ENCODE assay signal across 21 cellular contexts in the genomic region with DNA sequence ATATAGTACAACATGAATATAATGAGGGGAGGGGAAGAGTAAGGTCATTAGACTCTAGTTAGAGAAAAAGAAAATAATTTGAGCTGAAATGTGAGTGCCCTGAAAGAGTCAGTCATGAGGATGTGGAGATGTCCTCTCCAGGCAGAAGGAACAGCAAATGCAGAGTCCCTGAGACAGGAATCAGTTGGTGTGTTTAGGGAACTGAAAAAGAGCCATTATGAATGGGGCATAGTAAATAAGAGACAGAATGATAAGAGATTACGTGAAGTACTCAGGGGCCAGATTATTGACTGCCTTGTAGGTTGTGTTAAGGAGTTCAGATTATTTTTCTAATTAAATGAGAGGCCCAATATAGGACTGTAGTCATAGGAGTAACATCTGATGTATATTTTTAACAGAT.
A peak's percentile ranks its signal among the peaks of the same experiment; 100 is the strongest.
DNase-seq lines count a peak whose midpoint lies in the region; ATAC-seq and TF ChIP-seq lines count a peak whose summit lies in the region.
"Had no signal": no experiment of that assay in that cellular context is flagged by ENCODE, and none has a peak within 500 bp of the region (broad histone marks: within the 10 kb centered on the region; RNA-seq: fewer than 3 reads in every experiment).

No MANE protein-coding gene starts in this region.

- no peak for TF ChIP-seq POLR2A in esophagus squamous epithelium (IDR thresholded peaks at IDR 0.05)

- no peak overlapping the region for H3K4me3 Mint-ChIP-seq in T-cell
- H3K4me3 Mint-ChIP-seq: CD4-positive, CD25-positive, alpha-beta regulatory T cell; CD8-positive, alpha-beta memory T cell had no signal

- intact Hi-C loops in left ventricle myocardium superior (cut with micrococcal nuclease) (loop anchor here (5.0 kb wide), 1 partner anchor 191 kb away; no protein-coding TSS in a partner anchor), left ventricle myocardium inferior (cut with micrococcal nuclease) (no loop called here), psoas muscle (cut with DNase I) (loop anchor here (2.0 to 10.0 kb wide), 2 partner anchors 192 to 294 kb away; no protein-coding TSS in a partner anchor), esophagus squamous epithelium (cut with DNase I) (no loop called here)

- POLR2A ChIA-PET in T-cell (lab: Charles Lee): no interaction called here

- H3K4me1 Mint-ChIP-seq in T-cell: no peaks in the 10 kb centered on the region
- H3K4me1 Mint-ChIP-seq: CD8-positive, alpha-beta memory T cell had no signal

- no peak overlapping the region for H3K27ac Mint-ChIP-seq in T-cell
- H3K27ac Mint-ChIP-seq: CD4-positive, CD25-positive, alpha-beta regulatory T cell; CD8-positive, alpha-beta memory T cell had no signal

- H3K4me3 ChIP-seq in left ventricle myocardium inferior (no peak overlapping the region), psoas muscle (no peak overlapping the region), esophagus squamous epithelium (no peak overlapping the region)
- H3K4me3 ChIP-seq: HAP-1, K562 had no signal

- H3K27ac ChIP-seq in left ventricle myocardium inferior (replicated peaks): no peak overlapping the region
- H3K27ac ChIP-seq in psoas muscle: no peak overlapping the region
- H3K27ac ChIP-seq in esophagus squamous epithelium: no peak overlapping the region
- H3K27ac ChIP-seq: HL-60 had no signal

- H3K36me3 ChIP-seq in left ventricle myocardium inferior (no peaks in the 10 kb centered on the region), psoas muscle (ENCODE audit: insufficient read depth in 1 of 2, low read depth in 1 of 2) (no peaks in the 10 kb centered on the region), esophagus squamous epithelium (peaks cover 0 to 19% (median 0%) of the 10 kb centered on the region in 3 donors)
- H3K36me3 ChIP-seq: HAP-1 had no signal

- TF ChIP-seq CTCF in left ventricle myocardium inferior (IDR thresholded peaks at IDR 0.05; ENCODE audit: borderline replicate concordance): no peak
- TF ChIP-seq CTCF in psoas muscle (IDR thresholded peaks at IDR 0.05): no peak
- no peak for TF ChIP-seq CTCF in esophagus squamous epithelium (IDR thresholded peaks at IDR 0.05)

- no peaks in the 10 kb centered on the region for H3K27me3 Mint-ChIP-seq in T-cell
- H3K27me3 Mint-ChIP-seq: CD4-positive, CD25-positive, alpha-beta regulatory T cell; CD8-positive, alpha-beta memory T cell had no signal

- H3K27me3 ChIP-seq in left ventricle myocardium inferior (ENCODE audit: low read depth): no peaks in the 10 kb centered on the region
- H3K27me3 ChIP-seq in psoas muscle (ENCODE audit: insufficient read depth in 3 of 3, low read length in 2 of 3): no peaks in the 10 kb centered on the region
- H3K27me3 ChIP-seq in esophagus squamous epithelium: no peaks in the 10 kb centered on the region
- H3K27me3 ChIP-seq: BE2C had no signal

- no peaks in the 10 kb centered on the region for H3K9me3 Mint-ChIP-seq in T-cell
- H3K9me3 Mint-ChIP-seq: CD4-positive, CD25-positive, alpha-beta regulatory T cell; CD8-positive, alpha-beta memory T cell had no signal

- WGBS in psoas muscle, 3 donors: 52 to 85% (median 65%) methylated on average over 1 of the region's 1 CpG
- 94 to 100% methylated on average over 1 of the region's 1 CpG for WGBS in esophagus squamous epithelium, 2 donors

- H3K4me1 ChIP-seq in left ventricle myocardium inferior: peaks cover 31% of the 10 kb centered on the region
- peaks cover 11% of the 10 kb centered on the region for H3K4me1 ChIP-seq in psoas muscle
- peaks cover 0 to 6% (median 0%) of the 10 kb centered on the region in 3 donors for H3K4me1 ChIP-seq in esophagus squamous epithelium
- H3K4me1 ChIP-seq: HAP-1 had no signal

- DNase-seq in left ventricle myocardium superior: no peak
- no peak for DNase-seq in left ventricle myocardium inferior
- DNase-seq in psoas muscle: no peak
- no peak for DNase-seq in NCI-H187 treated with DMSO at 0.1 percent for 48 hours (lab: John Stamatoyannopoulos, UW)
- no peak for DNase-seq in esophagus squamous epithelium (lab: John Stamatoyannopoulos, UW)
- DNase-seq in T-cell: no peak
- DNase-seq: ACHN; BE2C; C1 segment of cervical spinal cord; CD4-positive, CD25-positive, alpha-beta regulatory T cell; CD8-positive, alpha-beta memory T cell; COR-L47; DMS 273 treated with DMSO at 0.1 percent for 48 hours; DMS53; DND-41; EL had no signal

- ATAC-seq in left ventricle myocardium superior (peak; percentile 1), GM18868 (IDR thresholded peaks at IDR 0.05; ENCODE audit: unreplicated experiment) (peak; percentile 74), HG02884 (IDR thresholded peaks at IDR 0.05; ENCODE audit: unreplicated experiment) (peak; percentile 54), psoas muscle (peak in 3 of 4 donors; percentile 17 to 21 (median 18)), T-cell (replicated peaks in 1 of 4) (no peak)
- ATAC-seq: K562 had no signal

- CTCF ChIA-PET in T-cell (lab: Charles Lee): no interaction called here

- H3K9me3 ChIP-seq in left ventricle myocardium inferior (replicated peaks) (no peaks in the 10 kb centered on the region), psoas muscle (no peaks in the 10 kb centered on the region), esophagus squamous epithelium (no peaks in the 10 kb centered on the region)
- H3K9me3 ChIP-seq: BE2C, HAP-1 had no signal

- peaks cover 4% of the 10 kb centered on the region for H3K36me3 Mint-ChIP-seq in T-cell
- H3K36me3 Mint-ChIP-seq: CD4-positive, CD25-positive, alpha-beta regulatory T cell; CD8-positive, alpha-beta memory T cell had no signal

Comparison
In these comparisons a context has a peak if more than half of its experiments do, and no peak if none do; other contexts are left out.
1. intact Hi-C loops: an anchor here in left ventricle myocardium superior (5.0 kb wide) and psoas muscle (2.0 to 10.0 kb wide); none called in left ventricle myocardium inferior and esophagus squamous epithelium.
2. ATAC-seq: peak in left ventricle myocardium superior (single experiment), GM18868 (single experiment), HG02884 (single experiment) and psoas muscle (3 of 4); none in T-cell (0 of 4).